ENCODE assay signal across 1 cellular context in the genomic region with DNA sequence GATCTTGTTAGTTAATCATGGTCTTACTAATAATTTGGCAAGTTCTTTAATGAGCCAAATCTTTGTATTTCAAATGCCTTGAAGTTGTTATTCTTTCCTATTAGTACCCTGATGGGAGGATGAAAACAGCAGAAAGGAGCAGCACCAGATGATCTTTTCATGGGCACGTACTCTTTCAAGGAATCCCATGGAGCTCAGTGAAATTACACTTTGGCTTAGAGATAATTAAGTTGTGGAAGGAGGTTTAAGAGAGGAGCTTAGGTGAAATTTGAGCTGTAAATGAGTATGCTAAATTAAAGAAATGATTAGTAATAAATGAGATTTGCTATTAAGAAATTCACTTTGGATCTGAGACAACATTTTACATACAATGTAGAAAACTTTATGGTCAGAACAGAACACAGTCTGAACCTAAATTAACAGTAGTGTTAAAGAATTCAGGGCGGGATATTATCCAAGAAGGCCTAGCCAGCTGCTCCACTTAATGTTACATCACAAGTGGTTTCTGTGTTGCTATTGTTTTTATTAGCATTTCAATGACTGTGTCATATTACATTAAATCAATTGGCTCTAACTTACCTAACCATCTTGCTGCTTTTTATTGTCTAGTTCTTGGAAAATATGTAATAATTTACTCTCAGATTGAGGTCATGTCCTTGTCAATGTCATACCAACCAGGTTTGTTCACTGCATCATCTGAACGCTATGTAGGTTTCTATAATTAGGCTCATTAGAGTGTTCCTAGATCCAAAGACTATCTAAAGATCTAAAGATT.
TF ChIP-seq lines count a peak whose summit lies in the region.

No MANE protein-coding gene starts in this region.

TF ChIP-seq in WTC11, 78 proteins besides CTCF, POLR2A, EP300 and RAD21 (continued from another document):
- TF ChIP-seq, protein P1, sequence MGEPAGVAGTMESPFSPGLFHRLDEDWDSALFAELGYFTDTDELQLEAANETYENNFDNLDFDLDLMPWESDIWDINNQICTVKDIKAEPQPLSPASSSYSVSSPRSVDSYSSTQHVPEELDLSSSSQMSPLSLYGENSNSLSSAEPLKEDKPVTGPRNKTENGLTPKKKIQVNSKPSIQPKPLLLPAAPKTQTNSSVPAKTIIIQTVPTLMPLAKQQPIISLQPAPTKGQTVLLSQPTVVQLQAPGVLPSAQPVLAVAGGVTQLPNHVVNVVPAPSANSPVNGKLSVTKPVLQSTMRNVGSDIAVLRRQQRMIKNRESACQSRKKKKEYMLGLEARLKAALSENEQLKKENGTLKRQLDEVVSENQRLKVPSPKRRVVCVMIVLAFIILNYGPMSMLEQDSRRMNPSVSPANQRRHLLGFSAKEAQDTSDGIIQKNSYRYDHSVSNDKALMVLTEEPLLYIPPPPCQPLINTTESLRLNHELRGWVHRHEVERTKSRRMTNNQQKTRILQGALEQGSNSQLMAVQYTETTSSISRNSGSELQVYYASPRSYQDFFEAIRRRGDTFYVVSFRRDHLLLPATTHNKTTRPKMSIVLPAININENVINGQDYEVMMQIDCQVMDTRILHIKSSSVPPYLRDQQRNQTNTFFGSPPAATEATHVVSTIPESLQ (CRISPR knock-in tag; IDR thresholded peaks at IDR 0.05) = no peak
- TF ChIP-seq, protein P2, sequence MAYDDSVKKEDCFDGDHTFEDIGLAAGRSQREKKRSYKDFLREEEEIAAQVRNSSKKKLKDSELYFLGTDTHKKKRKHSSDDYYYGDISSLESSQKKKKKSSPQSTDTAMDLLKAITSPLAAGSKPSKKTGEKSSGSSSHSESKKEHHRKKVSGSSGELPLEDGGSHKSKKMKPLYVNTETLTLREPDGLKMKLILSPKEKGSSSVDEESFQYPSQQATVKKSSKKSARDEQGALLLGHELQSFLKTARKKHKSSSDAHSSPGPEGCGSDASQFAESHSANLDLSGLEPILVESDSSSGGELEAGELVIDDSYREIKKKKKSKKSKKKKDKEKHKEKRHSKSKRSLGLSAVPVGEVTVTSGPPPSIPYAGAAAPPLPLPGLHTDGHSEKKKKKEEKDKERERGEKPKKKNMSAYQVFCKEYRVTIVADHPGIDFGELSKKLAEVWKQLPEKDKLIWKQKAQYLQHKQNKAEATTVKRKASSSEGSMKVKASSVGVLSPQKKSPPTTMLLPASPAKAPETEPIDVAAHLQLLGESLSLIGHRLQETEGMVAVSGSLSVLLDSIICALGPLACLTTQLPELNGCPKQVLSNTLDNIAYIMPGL (CRISPR knock-in tag; IDR thresholded peaks at IDR 0.05) = no peak
- no peak for TF ChIP-seq SMAD3 (CRISPR knock-in tag; IDR thresholded peaks at IDR 0.05; ENCODE audit: borderline replicate concordance)
- TF ChIP-seq, protein P3, sequence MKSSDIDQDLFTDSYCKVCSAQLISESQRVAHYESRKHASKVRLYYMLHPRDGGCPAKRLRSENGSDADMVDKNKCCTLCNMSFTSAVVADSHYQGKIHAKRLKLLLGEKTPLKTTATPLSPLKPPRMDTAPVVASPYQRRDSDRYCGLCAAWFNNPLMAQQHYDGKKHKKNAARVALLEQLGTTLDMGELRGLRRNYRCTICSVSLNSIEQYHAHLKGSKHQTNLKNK (CRISPR knock-in tag; IDR thresholded peaks at IDR 0.05) = no peak
- TF ChIP-seq, protein P4, sequence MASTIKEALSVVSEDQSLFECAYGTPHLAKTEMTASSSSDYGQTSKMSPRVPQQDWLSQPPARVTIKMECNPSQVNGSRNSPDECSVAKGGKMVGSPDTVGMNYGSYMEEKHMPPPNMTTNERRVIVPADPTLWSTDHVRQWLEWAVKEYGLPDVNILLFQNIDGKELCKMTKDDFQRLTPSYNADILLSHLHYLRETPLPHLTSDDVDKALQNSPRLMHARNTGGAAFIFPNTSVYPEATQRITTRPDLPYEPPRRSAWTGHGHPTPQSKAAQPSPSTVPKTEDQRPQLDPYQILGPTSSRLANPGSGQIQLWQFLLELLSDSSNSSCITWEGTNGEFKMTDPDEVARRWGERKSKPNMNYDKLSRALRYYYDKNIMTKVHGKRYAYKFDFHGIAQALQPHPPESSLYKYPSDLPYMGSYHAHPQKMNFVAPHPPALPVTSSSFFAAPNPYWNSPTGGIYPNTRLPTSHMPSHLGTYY (CRISPR knock-in tag; IDR thresholded peaks at IDR 0.05) = no peak
- TF ChIP-seq TP53 (CRISPR knock-in tag; IDR thresholded peaks at IDR 0.05) = no peak
- TF ChIP-seq, protein P5, sequence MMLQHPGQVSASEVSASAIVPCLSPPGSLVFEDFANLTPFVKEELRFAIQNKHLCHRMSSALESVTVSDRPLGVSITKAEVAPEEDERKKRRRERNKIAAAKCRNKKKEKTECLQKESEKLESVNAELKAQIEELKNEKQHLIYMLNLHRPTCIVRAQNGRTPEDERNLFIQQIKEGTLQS (CRISPR knock-in tag; conservative IDR thresholded peaks at IDR 0.05) = no peak
- TF ChIP-seq ESRRA (CRISPR knock-in tag; IDR thresholded peaks at IDR 0.05; ENCODE audit: borderline replicate concordance) = no peak
- no peak for TF ChIP-seq JAZF1 (CRISPR knock-in tag; IDR thresholded peaks at IDR 0.05)
- no peak for TF ChIP-seq PRRX2 (CRISPR knock-in tag; IDR thresholded peaks at IDR 0.05)
- TF ChIP-seq, protein P6, sequence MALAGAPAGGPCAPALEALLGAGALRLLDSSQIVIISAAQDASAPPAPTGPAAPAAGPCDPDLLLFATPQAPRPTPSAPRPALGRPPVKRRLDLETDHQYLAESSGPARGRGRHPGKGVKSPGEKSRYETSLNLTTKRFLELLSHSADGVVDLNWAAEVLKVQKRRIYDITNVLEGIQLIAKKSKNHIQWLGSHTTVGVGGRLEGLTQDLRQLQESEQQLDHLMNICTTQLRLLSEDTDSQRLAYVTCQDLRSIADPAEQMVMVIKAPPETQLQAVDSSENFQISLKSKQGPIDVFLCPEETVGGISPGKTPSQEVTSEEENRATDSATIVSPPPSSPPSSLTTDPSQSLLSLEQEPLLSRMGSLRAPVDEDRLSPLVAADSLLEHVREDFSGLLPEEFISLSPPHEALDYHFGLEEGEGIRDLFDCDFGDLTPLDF (CRISPR knock-in tag; IDR thresholded peaks at IDR 0.05) = no peak
- no peak for TF ChIP-seq CBFB (CRISPR knock-in tag; IDR thresholded peaks at IDR 0.05; ENCODE audit: low read depth)
- TF ChIP-seq, protein P7, sequence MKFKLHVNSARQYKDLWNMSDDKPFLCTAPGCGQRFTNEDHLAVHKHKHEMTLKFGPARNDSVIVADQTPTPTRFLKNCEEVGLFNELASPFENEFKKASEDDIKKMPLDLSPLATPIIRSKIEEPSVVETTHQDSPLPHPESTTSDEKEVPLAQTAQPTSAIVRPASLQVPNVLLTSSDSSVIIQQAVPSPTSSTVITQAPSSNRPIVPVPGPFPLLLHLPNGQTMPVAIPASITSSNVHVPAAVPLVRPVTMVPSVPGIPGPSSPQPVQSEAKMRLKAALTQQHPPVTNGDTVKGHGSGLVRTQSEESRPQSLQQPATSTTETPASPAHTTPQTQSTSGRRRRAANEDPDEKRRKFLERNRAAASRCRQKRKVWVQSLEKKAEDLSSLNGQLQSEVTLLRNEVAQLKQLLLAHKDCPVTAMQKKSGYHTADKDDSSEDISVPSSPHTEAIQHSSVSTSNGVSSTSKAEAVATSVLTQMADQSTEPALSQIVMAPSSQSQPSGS (CRISPR knock-in tag; IDR thresholded peaks at IDR 0.05; ENCODE audit: borderline replicate concordance, low read depth) = no peak
- no peak for TF ChIP-seq ZNF416 (CRISPR knock-in tag; IDR thresholded peaks at IDR 0.05)
- TF ChIP-seq ZNF423 (CRISPR knock-in tag; IDR thresholded peaks at IDR 0.05) = no peak
